32 cellular contexts compared by ENCODE assay signal in the genomic region with DNA sequence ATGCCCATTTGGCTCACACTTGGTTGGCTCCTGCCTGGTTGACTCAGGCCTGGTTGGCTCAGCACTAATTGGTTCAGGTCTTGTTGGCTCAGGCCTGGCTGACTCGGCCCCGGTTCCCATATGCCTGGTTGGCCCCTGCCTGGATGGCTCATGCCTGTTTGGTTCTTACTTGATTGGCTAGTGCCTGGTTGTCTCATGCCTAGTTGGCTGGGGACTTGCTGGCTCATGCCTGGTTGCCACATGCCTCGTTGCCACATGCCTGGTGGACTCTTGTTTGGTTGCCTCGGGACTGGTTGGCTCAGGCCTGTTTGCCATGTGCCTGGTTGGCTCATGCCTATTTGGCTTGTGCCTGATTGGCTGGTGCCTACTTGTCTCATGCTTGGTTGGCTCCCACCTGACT.
DNase-seq lines count a peak whose midpoint lies in the region; ATAC-seq and TF ChIP-seq lines count a peak whose summit lies in the region.
"Had no signal": no experiment of that assay in that cellular context is flagged by ENCODE, and none has a peak within 500 bp of the region (broad histone marks: within the 10 kb centered on the region; RNA-seq: fewer than 3 reads in every experiment).

No MANE protein-coding gene starts in this region.

- H3K4me1 ChIP-seq in psoas muscle = no peaks in the 10 kb centered on the region
- H3K4me1 ChIP-seq: Caco-2 had no signal

- H3K36me3 Mint-ChIP-seq in activated naive CD4-positive, alpha-beta T cell treated with anti-CD3 and anti-CD28 coated beads, Interleukin-2, amount 50 U/mL, for 72 hours = no peaks in the 10 kb centered on the region
- H3K36me3 Mint-ChIP-seq: activated naive CD4-positive, alpha-beta T cell treated with anti-CD3 and anti-CD28 coated beads, Interleukin-2, amount 10 ng/mL, durations not matched to agents 7 days and 5 days; brain; CD14-positive monocyte; memory B cell; stimulated activated naive B cell treated with anti-CD40 and anti-IgM and Interleukin-4, amounts not matched to agents 10 μg/mL and 1 μg/mL and 100 μg/mL, for 72 hours; type B pancreatic cell had no signal

- TF ChIP-seq CTCF in psoas muscle (IDR thresholded peaks at IDR 0.05) = no peak

- ATAC-seq in esophagus mucosa (peak; percentile 62), psoas muscle (peak in 3 of 4 donors; percentile 33 to 85 (median 34)), GM19452 (IDR thresholded peaks at IDR 0.05; ENCODE audit: unreplicated experiment) (no peak)
- no peak for ATAC-seq in activated naive CD4-positive, alpha-beta T cell treated with anti-CD3 and anti-CD28 coated beads, Interleukin-2, amount 50 U/mL, for 72 hours
- ATAC-seq: activated CD4-positive, alpha-beta T cell treated with anti-CD3 and anti-CD28 coated beads for 36 hours; activated CD8-positive, alpha-beta T cell treated with anti-CD3 and anti-CD28 coated beads for 36 hours; PC-3; stimulated activated naive B cell treated with anti-CD40 and anti-IgM and Interleukin-4, amounts not matched to agents 10 μg/mL and 1 μg/mL and 100 μg/mL, for 72 hours had no signal

- no peak overlapping the region for H3K4me3 ChIP-seq in psoas muscle
- H3K4me3 ChIP-seq: dorsolateral prefrontal cortex had no signal

- H3K9me3 Mint-ChIP-seq in activated naive CD4-positive, alpha-beta T cell treated with anti-CD3 and anti-CD28 coated beads, Interleukin-2, amount 50 U/mL, for 72 hours = no peaks in the 10 kb centered on the region
- H3K9me3 Mint-ChIP-seq: activated CD8-positive, alpha-beta T cell treated with anti-CD3 and anti-CD28 coated beads for 36 hours; activated naive CD4-positive, alpha-beta T cell treated with anti-CD3 and anti-CD28 coated beads, Interleukin-2, amount 10 ng/mL, durations not matched to agents 7 days and 5 days; activated T-helper 1 cell treated with anti-CD3 and anti-CD28 coated beads, Interleukin-12 subunit alpha, Interleukin-12 subunit beta, Interleukin-2, Interleukin-4 antibody, amounts not matched to agents 30 ng/mL and 10 ng/mL and 1 ng/mL, durations not matched to agents 14 hours and 24 hours and 36 hours; memory B cell; nephron; stimulated activated naive B cell treated with anti-CD40 and anti-IgM and Interleukin-4, amounts not matched to agents 10 μg/mL and 1 μg/mL and 100 μg/mL, for 72 hours; type B pancreatic cell had no signal

- H3K36me3 ChIP-seq in psoas muscle (ENCODE audit: insufficient read depth in 1 of 2, low read depth in 1 of 2) = no peaks in the 10 kb centered on the region

- H3K27me3 ChIP-seq in psoas muscle (ENCODE audit: insufficient read depth in 3 of 3, low read length in 2 of 3) = no peaks in the 10 kb centered on the region

- H3K9me3 ChIP-seq in psoas muscle = no peaks in the 10 kb centered on the region
- H3K9me3 ChIP-seq: Caco-2 had no signal

- H3K27ac Mint-ChIP-seq in activated naive CD4-positive, alpha-beta T cell treated with anti-CD3 and anti-CD28 coated beads, Interleukin-2, amount 50 U/mL, for 72 hours = no peak overlapping the region
- H3K27ac Mint-ChIP-seq: activated CD4-positive, alpha-beta T cell treated with anti-CD3 and anti-CD28 coated beads for 36 hours; activated CD8-positive, alpha-beta T cell treated with anti-CD3 and anti-CD28 coated beads for 36 hours; activated naive CD4-positive, alpha-beta T cell treated with anti-CD3 and anti-CD28 coated beads, Interleukin-2, amount 10 ng/mL, durations not matched to agents 7 days and 5 days; activated T-helper 1 cell treated with anti-CD3 and anti-CD28 coated beads, Interleukin-12 subunit alpha, Interleukin-12 subunit beta, Interleukin-2, Interleukin-4 antibody, amounts not matched to agents 30 ng/mL and 10 ng/mL and 1 ng/mL, durations not matched to agents 14 hours and 24 hours and 36 hours; brain; memory B cell; nephron; stimulated activated naive B cell treated with anti-CD40 and anti-IgM and Interleukin-4, amounts not matched to agents 10 μg/mL and 1 μg/mL and 100 μg/mL, for 72 hours; type B pancreatic cell had no signal

- intact Hi-C loops in psoas muscle (cut with DNase I) = no loop called here

- 19 to 48% (median 25%) methylated on average over 4 of the region's 4 CpGs for WGBS in psoas muscle, 3 donors

- H3K27ac ChIP-seq in psoas muscle = no peak overlapping the region
- H3K27ac ChIP-seq: dorsolateral prefrontal cortex, VCaP had no signal

- peak; percentile 12 for DNase-seq in HK-2 (ENCODE audit: unreplicated experiment)
- DNase-seq in NCI-H446 treated with DMSO at 0.1 percent for 48 hours (lab: John Stamatoyannopoulos, UW) = peak; percentile 85
- peak in 1 of 2 donors; percentile 48 for DNase-seq in psoas muscle
- DNase-seq in inferior parietal cortex (ENCODE audit: extremely low spot score) = no peak
- DNase-seq in activated naive CD4-positive, alpha-beta T cell treated with anti-CD3 and anti-CD28 coated beads, Interleukin-2, amount 50 U/mL, for 72 hours (ENCODE audit: low spot score in 2 of 2) = no peak
- DNase-seq: activated CD4-positive, alpha-beta T cell treated with anti-CD3 and anti-CD28 coated beads for 36 hours; activated CD8-positive, alpha-beta memory T cell treated with anti-CD3 and anti-CD28 coated beads, Interleukin-2, amount 50 U/mL, for 48 hours; activated CD8-positive, alpha-beta T cell treated with anti-CD3 and anti-CD28 coated beads for 36 hours; activated naive CD4-positive, alpha-beta T cell treated with anti-CD3 and anti-CD28 coated beads, Interleukin-2, amount 10 ng/mL, durations not matched to agents 7 days and 5 days; Caco-2; DMS79 treated with DMSO at 0.1 percent for 48 hours; dorsolateral prefrontal cortex; GDM1; HCEC 1CT; NCI-H1930; NCI-H526; NK-92 treated with Interleukin-12 subunit alpha and Interleukin-12 subunit beta, amount 100 ng/mL, for 24 hours; PC-3; retina; SIG-M5; small intestine; stimulated activated naive B cell treated with anti-CD40 and anti-IgM and Interleukin-4, amounts not matched to agents 10 μg/mL and 1 μg/mL and 100 μg/mL, for 72 hours; substantia nigra had no signal

Comparison
In these comparisons a context has a peak if more than half of its experiments do, and no peak if none do; other contexts are left out.
1. DNase-seq: peak in HK-2 (single experiment) and NCI-H446 treated with DMSO at 0.1 percent for 48 hours (single experiment); none in inferior parietal cortex (single experiment) and activated naive CD4-positive, alpha-beta T cell treated with anti-CD3 and anti-CD28 coated beads, Interleukin-2, amount 50 U/mL, for 72 hours (0 of 2).
2. ATAC-seq: peak in esophagus mucosa (single experiment) and psoas muscle (3 of 4); none in GM19452 (single experiment) and activated naive CD4-positive, alpha-beta T cell treated with anti-CD3 and anti-CD28 coated beads, Interleukin-2, amount 50 U/mL, for 72 hours (0 of 2).